ENCODE assay signal across 16 cellular contexts in the genomic region with DNA sequence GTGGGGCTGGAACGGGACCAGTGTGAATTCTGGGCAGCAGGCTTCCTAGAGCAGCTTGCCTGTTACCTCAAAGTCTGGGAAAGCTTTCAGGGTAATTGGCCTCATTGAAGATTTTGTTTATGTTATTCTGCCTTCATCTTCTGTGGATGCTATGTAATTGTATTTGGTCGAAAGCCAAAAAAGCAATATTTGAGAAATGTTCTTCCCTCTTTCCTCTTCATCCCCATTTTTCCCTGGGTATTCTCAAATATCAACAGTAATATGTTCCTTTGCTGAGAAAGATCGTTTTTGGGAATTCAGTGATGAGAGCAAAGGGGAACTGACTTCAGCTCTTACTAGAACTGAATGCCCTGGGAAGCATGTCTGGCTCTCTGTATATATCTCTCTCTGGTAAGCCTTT. TPM values are rescaled to one million over a fixed set of nuclear protein-coding genes. Genes with fewer than 3 reads are reported as not detected.
DNase-seq lines count a peak whose midpoint lies in the region; ATAC-seq, FAIRE-seq and TF ChIP-seq lines count a peak whose summit lies in the region.
"Had no signal": no experiment of that assay in that cellular context is flagged by ENCODE, and none has a peak within 500 bp of the region (broad histone marks: within the 10 kb centered on the region; RNA-seq: fewer than 3 reads in every experiment).

No MANE protein-coding gene starts in this region.

- no peaks in the 10 kb centered on the region for H3K27me3 ChIP-seq in CD4-positive, alpha-beta memory T cell (ENCODE audit: insufficient read depth, low read length)
- H3K27me3 ChIP-seq in naive thymus-derived CD4-positive, alpha-beta T cell (ENCODE audit: control insufficient read depth in 2 of 2, insufficient read depth in 2 of 2, low read length in 2 of 2) = no peaks in the 10 kb centered on the region
- H3K27me3 ChIP-seq in vagina (no peaks in the 10 kb centered on the region), mesenchymal stem cell (ENCODE audit: control insufficient read depth in 1 of 2, insufficient read depth in 1 of 2, low read length in 2 of 2) (no peaks in the 10 kb centered on the region), suprapubic skin (no peaks in the 10 kb centered on the region)
- H3K27me3 ChIP-seq: heart left ventricle, MG63, right lobe of liver had no signal

- H3K4ac ChIP-seq in mesenchymal stem cell (ENCODE audit: low read depth in 1 of 2, low read length in 2 of 2) = no peak overlapping the region

- TF ChIP-seq EP300 in suprapubic skin (IDR thresholded peaks at IDR 0.05) = no peak

- H3K27me3 Mint-ChIP-seq in CD4-positive, alpha-beta memory T cell = no peaks in the 10 kb centered on the region
- H3K27me3 Mint-ChIP-seq in naive thymus-derived CD4-positive, alpha-beta T cell = no peaks in the 10 kb centered on the region

- H3K4me1 Mint-ChIP-seq in CD4-positive, alpha-beta memory T cell = peaks cover 58 to 79% (median 67%) of the 10 kb centered on the region in 4 donors
- H3K4me1 Mint-ChIP-seq in naive thymus-derived CD4-positive, alpha-beta T cell = peaks cover 59 to 95% (median 80%) of the 10 kb centered on the region in 7 donors

- no peak overlapping the region for H3K9ac ChIP-seq in mesenchymal stem cell (ENCODE audit: low read length)

- no peaks in the 10 kb centered on the region for H3K9me3 ChIP-seq in CD4-positive, alpha-beta memory T cell (ENCODE audit: control insufficient read depth in 1 of 2, low read length in 2 of 2)
- no peaks in the 10 kb centered on the region for H3K9me3 ChIP-seq in naive thymus-derived CD4-positive, alpha-beta T cell (ENCODE audit: control insufficient read depth in 2 of 3, low read length in 3 of 3)
- H3K9me3 ChIP-seq in vagina (no peaks in the 10 kb centered on the region), mesenchymal stem cell (ENCODE audit: control insufficient read depth, low read length) (no peaks in the 10 kb centered on the region), suprapubic skin (no peaks in the 10 kb centered on the region)
- H3K9me3 ChIP-seq: Caco-2, heart left ventricle, MG63, right lobe of liver had no signal

- H3K9me3 Mint-ChIP-seq in CD4-positive, alpha-beta memory T cell = no peaks in the 10 kb centered on the region
- no peaks in the 10 kb centered on the region for H3K9me3 Mint-ChIP-seq in naive thymus-derived CD4-positive, alpha-beta T cell
- H3K9me3 Mint-ChIP-seq: T-helper 2 cell treated with Interferon-gamma antibody and Interleukin-4, amounts not matched to agents 5 μg/mL and 100 μg/mL, for 36 hours had no signal

- peak overlapping the region; percentile 24 to 83 (median 71) for H3K27ac Mint-ChIP-seq in CD4-positive, alpha-beta memory T cell
- H3K27ac Mint-ChIP-seq in naive thymus-derived CD4-positive, alpha-beta T cell = peak overlapping the region in 8 of 9 donors; percentile 41 to 98 (median 86)
- H3K27ac Mint-ChIP-seq: T-helper 2 cell treated with Interferon-gamma antibody and Interleukin-4, amounts not matched to agents 5 μg/mL and 100 μg/mL, for 36 hours had no signal

- no peak for TF ChIP-seq POLR2A in vagina (IDR thresholded peaks at IDR 0.05)
- no peak for TF ChIP-seq POLR2A in suprapubic skin (IDR thresholded peaks at IDR 0.05)

- H2AFZ ChIP-seq in mesenchymal stem cell (ENCODE audit: low read depth, low read length) = no peak overlapping the region

- no peak overlapping the region for H2BK5ac ChIP-seq in mesenchymal stem cell (ENCODE audit: low read depth, low read length, poor library complexity, severe bottlenecking)

- H3K4me2 ChIP-seq in mesenchymal stem cell (ENCODE audit: low read length, poor library complexity, severe bottlenecking) = no peak overlapping the region

- peak; percentile 66 for FAIRE-seq in GM19239 (lab: Jason Lieb, UNC)

- H2BK120ac ChIP-seq in mesenchymal stem cell (ENCODE audit: low read depth, low read length) = no peak overlapping the region

- TF ChIP-seq CTCF in vagina (IDR thresholded peaks at IDR 0.05) = no peak
- TF ChIP-seq CTCF in suprapubic skin (IDR thresholded peaks at IDR 0.05) = no peak

- ATAC-seq in naive thymus-derived CD4-positive, alpha-beta T cell = no peak
- ATAC-seq: heart left ventricle, right lobe of liver had no signal

- H2BK15ac ChIP-seq in mesenchymal stem cell (ENCODE audit: low read depth, poor library complexity, severe bottlenecking) = no peak overlapping the region

- no peak overlapping the region for H2BK12ac ChIP-seq in mesenchymal stem cell (ENCODE audit: low read length in 2 of 2)

- H3K4me1 ChIP-seq in CD4-positive, alpha-beta memory T cell (ENCODE audit: insufficient read depth, low read length) = peaks cover 65% of the 10 kb centered on the region
- H3K4me1 ChIP-seq in naive thymus-derived CD4-positive, alpha-beta T cell (ENCODE audit: control insufficient read depth in 2 of 2, insufficient read depth in 2 of 2, low read length in 2 of 2) = peaks cover 5 to 60% of the 10 kb centered on the region in 2 donors
- H3K4me1 ChIP-seq in vagina = peaks cover 6% of the 10 kb centered on the region
- H3K4me1 ChIP-seq in mesenchymal stem cell (ENCODE audit: control insufficient read depth, insufficient read depth, low read depth, low read length) = no peaks in the 10 kb centered on the region
- H3K4me1 ChIP-seq in suprapubic skin = peaks cover 14% of the 10 kb centered on the region

- H4K91ac ChIP-seq in mesenchymal stem cell (ENCODE audit: low read length) = no peak overlapping the region

- peaks cover 12% of the 10 kb centered on the region for H3K79me1 ChIP-seq in mesenchymal stem cell (replicated peaks; ENCODE audit: low read length, poor library complexity, severe bottlenecking)

- no peak overlapping the region for H2AK5ac ChIP-seq in mesenchymal stem cell (ENCODE audit: low read length, severe bottlenecking)

- no peak overlapping the region for H3K4me3 ChIP-seq in CD4-positive, alpha-beta memory T cell (ENCODE audit: low read length in 2 of 2)
- H3K4me3 ChIP-seq in naive thymus-derived CD4-positive, alpha-beta T cell (ENCODE audit: low read length) = no peak overlapping the region
- H3K4me3 ChIP-seq in vagina (no peak overlapping the region), mesenchymal stem cell (ENCODE audit: insufficient read depth in 1 of 2, low read depth in 1 of 2, low read length in 2 of 2) (no peak overlapping the region), suprapubic skin (no peak overlapping the region)
- H3K4me3 ChIP-seq: heart left ventricle, MG63, right lobe of liver had no signal

- H3K23ac ChIP-seq in mesenchymal stem cell (ENCODE audit: low read length in 2 of 2) = no peak overlapping the region

- intact Hi-C loops in CD4-positive, alpha-beta memory T cell (cut with micrococcal nuclease) = no loop called here
- intact Hi-C loops in naive thymus-derived CD4-positive, alpha-beta T cell (cut with micrococcal nuclease) = no loop called here
- intact Hi-C loops in vagina (cut with DNase I) = no loop called here

- H4K8ac ChIP-seq in mesenchymal stem cell (ENCODE audit: low read length) = no peak overlapping the region

- DNase-seq in CD4-positive, alpha-beta memory T cell = no peak
- no peak for DNase-seq in GM19239 (ENCODE audit: insufficient read length, low spot score)
- DNase-seq in UCSD-AML1 (lab: John Stamatoyannopoulos, UW; ENCODE audit: unreplicated experiment) = peak; percentile 10
- no peak for DNase-seq in naive thymus-derived CD4-positive, alpha-beta T cell
- no peak for DNase-seq in vagina (ENCODE audit: extremely low spot score in 2 of 2)
- no peak for DNase-seq in NCI-H128 (lab: John Stamatoyannopoulos, UW; ENCODE audit: unreplicated experiment)
- DNase-seq in mesenchymal stem cell = no peak
- no peak for DNase-seq in suprapubic skin (ENCODE audit: low spot score in 2 of 2)
- DNase-seq: activated naive CD4-positive, alpha-beta T cell treated with Interleukin-2 at 50 U/mL for 16 hours; Caco-2; cerebellar nuclear complex; heart left ventricle; MG63; right lobe of liver had no signal

- H3K4me3 Mint-ChIP-seq in CD4-positive, alpha-beta memory T cell = peak overlapping the region in 2 of 8 donors; percentile 45 to 72
- H3K4me3 Mint-ChIP-seq in naive thymus-derived CD4-positive, alpha-beta T cell = peak overlapping the region in 7 of 10 donors; percentile 17 to 67 (median 55)
- H3K4me3 Mint-ChIP-seq: T-helper 2 cell treated with Interferon-gamma antibody and Interleukin-4, amounts not matched to agents 5 μg/mL and 100 μg/mL, for 36 hours had no signal

- H3K36me3 Mint-ChIP-seq in CD4-positive, alpha-beta memory T cell = peaks cover 33 to 59% of the 10 kb centered on the region in 2 donors
- peaks cover 12 to 33% (median 23%) of the 10 kb centered on the region in 5 donors for H3K36me3 Mint-ChIP-seq in naive thymus-derived CD4-positive, alpha-beta T cell

- H3K14ac ChIP-seq in mesenchymal stem cell (ENCODE audit: low read length in 2 of 2) = no peak overlapping the region

- 83% methylated on average over 2 of the region's 3 CpGs for WGBS in mesenchymal stem cell
- 63% methylated on average over 3 of the region's 3 CpGs for WGBS in suprapubic skin

- CTCF ChIA-PET in CD4-positive, alpha-beta memory T cell (lab: Charles Lee; ENCODE audit: partially characterized antibody) = interaction anchor here (0.6 to 3.5 kb wide), 5 partner anchors 12 to 100 kb away, joined by 3 to 20 read pairs (median 8); partner anchors contain the start of gene TMEM131L
- CTCF ChIA-PET in naive thymus-derived CD4-positive, alpha-beta T cell (lab: Charles Lee) = interaction anchor here (1.2 kb wide), 1 partner anchor 46 kb away, joined by 6 read pairs; no protein-coding TSS in a partner anchor

- H3K27ac ChIP-seq in CD4-positive, alpha-beta memory T cell (ENCODE audit: low read depth, low read length) = no peak overlapping the region
- peak overlapping the region; percentile 41 for H3K27ac ChIP-seq in naive thymus-derived CD4-positive, alpha-beta T cell (ENCODE audit: low read depth, low read length)
- H3K27ac ChIP-seq in vagina = no peak overlapping the region
- H3K27ac ChIP-seq in mesenchymal stem cell (ENCODE audit: low read length, poor library complexity, severe bottlenecking) = no peak overlapping the region
- no peak overlapping the region for H3K27ac ChIP-seq in suprapubic skin
- H3K27ac ChIP-seq: right lobe of liver, RWPE1 had no signal

- no peak overlapping the region for H3K18ac ChIP-seq in mesenchymal stem cell (ENCODE audit: low read depth in 1 of 2, low read length in 2 of 2)

- peaks cover 27% of the 10 kb centered on the region for H3K36me3 ChIP-seq in CD4-positive, alpha-beta memory T cell (ENCODE audit: insufficient read depth, low read length)
- peaks cover 2 to 24% (median 10%) of the 10 kb centered on the region in 3 experiments for H3K36me3 ChIP-seq in naive thymus-derived CD4-positive, alpha-beta T cell (ENCODE audit: control insufficient read depth in 2 of 3, insufficient read depth in 3 of 3, low read length in 3 of 3)
- H3K36me3 ChIP-seq in vagina (peaks cover 0 to 10% of the 10 kb centered on the region in 2 donors), mesenchymal stem cell (ENCODE audit: control insufficient read depth in 1 of 2, insufficient read depth in 2 of 2, low read depth in 1 of 2, low read length in 2 of 2) (peaks cover 7% of the 10 kb centered on the region in 2 experiments), suprapubic skin (peaks cover 8% of the 10 kb centered on the region)

- POLR2A ChIA-PET in CD4-positive, alpha-beta memory T cell (lab: Charles Lee; ENCODE audit: partially characterized antibody) = interaction anchor here (1.1 to 20.6 kb wide), 2 partner anchors 13 to 15 kb away, joined by 13 to 546 read pairs; partner anchors contain the start of gene TMEM131L
- POLR2A ChIA-PET in naive thymus-derived CD4-positive, alpha-beta T cell (lab: Charles Lee) = interaction anchor here (1.3 to 3.9 kb wide), 5 partner anchors 7 to 95 kb away, joined by 5 to 18 read pairs (median 11); no protein-coding TSS in a partner anchor

RNA-seq across cellular contexts. Expression of gene TMEM131L, which starts 13.0 kb away (rescaled TPM):
- total RNA-seq in CD4-positive, alpha-beta memory T cell = 10 to 100 TPM; 62.5 to 65.6 TPM
- 10 to 100 TPM; 20.8 to 43.8 TPM for polyA plus RNA-seq in CD4-positive, alpha-beta memory T cell
- total RNA-seq in naive thymus-derived CD4-positive, alpha-beta T cell = 100 to 1,000 TPM in 2 of 5 experiments, 10 to 100 TPM in 3; 45.8 to 111 (median 97.7) TPM
- polyA plus RNA-seq in naive thymus-derived CD4-positive, alpha-beta T cell = 10 to 100 TPM; 45.7 to 59.9 TPM
- total RNA-seq in vagina (17.7 TPM), suprapubic skin (10 to 100 TPM; 13.5 to 25.0 (median 17.2) TPM)
- polyA plus RNA-seq in mesenchymal stem cell (2013, experiment 1 of 2) = 3.8 TPM
- 3.5 TPM for polyA plus RNA-seq in mesenchymal stem cell (2013, experiment 2 of 2)
